Comparison of ENCODE assay signal across 1 cellular context in genomic region chr1:153616144-153616884, GRCh38.
TF ChIP-seq lines count a peak whose summit lies in the region.

S100A14 (minus strand) TSS chr1:153616325; CDS start chr1:153615858, 467 bp downstream.

TF ChIP-seq in HCT116, 20 proteins besides CTCF, POLR2A, EP300 and RAD21:
- TF ChIP-seq, protein P1, sequence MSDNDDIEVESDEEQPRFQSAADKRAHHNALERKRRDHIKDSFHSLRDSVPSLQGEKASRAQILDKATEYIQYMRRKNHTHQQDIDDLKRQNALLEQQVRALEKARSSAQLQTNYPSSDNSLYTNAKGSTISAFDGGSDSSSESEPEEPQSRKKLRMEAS (IDR thresholded peaks at IDR 0.05) = no peak
- TF ChIP-seq, protein P2, sequence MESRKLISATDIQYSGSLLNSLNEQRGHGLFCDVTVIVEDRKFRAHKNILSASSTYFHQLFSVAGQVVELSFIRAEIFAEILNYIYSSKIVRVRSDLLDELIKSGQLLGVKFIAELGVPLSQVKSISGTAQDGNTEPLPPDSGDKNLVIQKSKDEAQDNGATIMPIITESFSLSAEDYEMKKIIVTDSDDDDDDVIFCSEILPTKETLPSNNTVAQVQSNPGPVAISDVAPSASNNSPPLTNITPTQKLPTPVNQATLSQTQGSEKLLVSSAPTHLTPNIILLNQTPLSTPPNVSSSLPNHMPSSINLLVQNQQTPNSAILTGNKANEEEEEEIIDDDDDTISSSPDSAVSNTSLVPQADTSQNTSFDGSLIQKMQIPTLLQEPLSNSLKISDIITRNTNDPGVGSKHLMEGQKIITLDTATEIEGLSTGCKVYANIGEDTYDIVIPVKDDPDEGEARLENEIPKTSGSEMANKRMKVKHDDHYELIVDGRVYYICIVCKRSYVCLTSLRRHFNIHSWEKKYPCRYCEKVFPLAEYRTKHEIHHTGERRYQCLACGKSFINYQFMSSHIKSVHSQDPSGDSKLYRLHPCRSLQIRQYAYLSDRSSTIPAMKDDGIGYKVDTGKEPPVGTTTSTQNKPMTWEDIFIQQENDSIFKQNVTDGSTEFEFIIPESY (IDR thresholded peaks at IDR 0.05; ENCODE audit: extremely low read depth, insufficient replicate concordance, low read length) = peak; percentile 34
- peak; percentile 95 for TF ChIP-seq POLR2AphosphoS5 (IDR thresholded peaks at IDR 0.05; ENCODE audit: low read depth, low read length)
- TF ChIP-seq ZFX (IDR thresholded peaks at IDR 0.05) = peak; percentile 21; the same call in 1 of the 2 replicates
- no peak for TF ChIP-seq YY1 (IDR thresholded peaks at IDR 0.05; ENCODE audit: extremely low read depth, insufficient replicate concordance, low read depth, low read length)
